Comparison of ENCODE assay signal across 24 cellular contexts in genomic region chr16:59887856-59888255, GRCh38.
"Had no signal": no experiment of that assay in that cellular context is flagged by ENCODE, and none has a peak within 500 bp of the region (broad histone marks: within the 10 kb centered on the region; RNA-seq: fewer than 3 reads in every experiment).

No MANE protein-coding gene starts in this region.

- H3K4me1 ChIP-seq: left lung, pancreas, prostate gland, spleen, suprapubic skin, tibial artery, upper lobe of right lung had no signal

- H3K4me3 ChIP-seq: left lung, lung, pancreas, prostate gland, spleen, suprapubic skin, thoracic aorta, tibial artery, upper lobe of right lung had no signal

- H3K27ac ChIP-seq: left lung, pancreas, prostate gland, spleen, suprapubic skin, thoracic aorta, tibial artery, upper lobe of right lung had no signal

- DNase-seq: hypothalamus; immature natural killer cell; kidney; left colon; left lung; naive thymus-derived CD8-positive, alpha-beta T cell; nucleus accumbens; pancreas; posterior cingulate gyrus; retina; right cardiac atrium; small intestine; spleen; stimulated activated CD4-positive, alpha-beta T cell treated with anti-CD3 and anti-CD28 coated beads, Interleukin-4, amount 100 ng/mL, for 24 hours; stimulated activated naive CD4-positive, alpha-beta T cell; tibial artery; trophoblast cell; upper lobe of right lung had no signal

- H3K9me3 ChIP-seq: pancreas, prostate gland, suprapubic skin, thoracic aorta, tibial artery had no signal

- ATAC-seq: left colon; left lung; naive thymus-derived CD8-positive, alpha-beta T cell; pancreas; right cardiac atrium; sciatic nerve; stimulated activated effector memory CD8-positive, alpha-beta T cell treated with anti-CD3 and anti-CD28 coated beads, Interleukin-12 subunit alpha, Interleukin-12 subunit beta, amount 100 ng/mL, for 72 hours; upper lobe of right lung had no signal

- H3K27me3 ChIP-seq: left lung, pancreas, spleen, suprapubic skin, tibial artery, upper lobe of right lung had no signal

- H3K36me3 ChIP-seq: left lung, pancreas, prostate gland, spleen, suprapubic skin, thoracic aorta, tibial artery, upper lobe of right lung had no signal
